21 cellular contexts compared by ENCODE assay signal in genomic region chr20:34532751-34533150, GRCh38.
"Had no signal": no experiment of that assay in that cellular context is flagged by ENCODE, and none has a peak within 500 bp of the region (broad histone marks: within the 10 kb centered on the region; RNA-seq: fewer than 3 reads in every experiment).

No MANE protein-coding gene starts in this region.

- H3K27ac ChIP-seq: lower lobe of right lung, SK-N-MC, stomach, thoracic aorta, upper lobe of right lung had no signal

- H3K9me3 Mint-ChIP-seq: activated CD4-positive, alpha-beta memory T cell treated with anti-CD3 and anti-CD28 coated beads for 36 hours; activated naive CD4-positive, alpha-beta T cell treated with anti-CD3 and anti-CD28 coated beads, Interleukin-2, amount 50 U/mL, for 24 hours; naive B cell; stimulated activated effector memory CD8-positive, alpha-beta T cell treated with anti-CD3 and anti-CD28 coated beads, Interleukin-12 subunit alpha, Interleukin-12 subunit beta, amount 100 ng/mL, for 72 hours had no signal

- H3K9me3 ChIP-seq: lower lobe of right lung, mucosa of descending colon, stomach, thoracic aorta, upper lobe of right lung had no signal

- DNase-seq: activated CD4-positive, alpha-beta memory T cell treated with anti-CD3 and anti-CD28 coated beads for 36 hours; activated CD4-positive, alpha-beta T cell treated with anti-CD3 and anti-CD28 coated beads for 48 hours; activated gamma-delta T cell treated with Interleukin-2 at 50 U/mL for 16 hours; effector CD4-positive, alpha-beta T cell; foreskin fibroblast; kidney; lower lobe of right lung; mesendoderm; naive B cell; posterior cingulate gyrus; retina; stimulated activated CD4-positive, alpha-beta T cell treated with anti-CD3 and anti-CD28 coated beads, Interleukin-1b, Interleukin-23, amount 100 ng/mL, for 48 hours; stomach; SW 1271; T-helper 17 cell had no signal

- H3K4me3 ChIP-seq: lower lobe of right lung, mucosa of descending colon, SK-N-MC, stomach, thoracic aorta, upper lobe of right lung had no signal

- H3K27me3 Mint-ChIP-seq: activated CD4-positive, alpha-beta memory T cell treated with anti-CD3 and anti-CD28 coated beads for 36 hours; activated naive CD4-positive, alpha-beta T cell treated with anti-CD3 and anti-CD28 coated beads, Interleukin-2, amount 50 U/mL, for 24 hours; naive B cell; T-helper 17 cell had no signal

- H3K27me3 ChIP-seq: stomach, upper lobe of right lung had no signal

- ATAC-seq: lower lobe of right lung; mucosa of descending colon; stimulated activated effector memory CD8-positive, alpha-beta T cell treated with anti-CD3 and anti-CD28 coated beads, Interleukin-12 subunit alpha, Interleukin-12 subunit beta, amount 100 ng/mL, for 72 hours; T-helper 17 cell; upper lobe of right lung had no signal

- H3K27ac Mint-ChIP-seq: activated CD4-positive, alpha-beta memory T cell treated with anti-CD3 and anti-CD28 coated beads for 36 hours; activated naive CD4-positive, alpha-beta T cell treated with anti-CD3 and anti-CD28 coated beads, Interleukin-2, amount 50 U/mL, for 24 hours; stimulated activated effector memory CD8-positive, alpha-beta T cell treated with anti-CD3 and anti-CD28 coated beads, Interleukin-12 subunit alpha, Interleukin-12 subunit beta, amount 100 ng/mL, for 72 hours had no signal

- H3K4me3 Mint-ChIP-seq: activated CD4-positive, alpha-beta memory T cell treated with anti-CD3 and anti-CD28 coated beads for 36 hours; activated naive CD4-positive, alpha-beta T cell treated with anti-CD3 and anti-CD28 coated beads, Interleukin-2, amount 50 U/mL, for 24 hours; naive B cell; stimulated activated effector memory CD8-positive, alpha-beta T cell treated with anti-CD3 and anti-CD28 coated beads, Interleukin-12 subunit alpha, Interleukin-12 subunit beta, amount 100 ng/mL, for 72 hours; T-helper 17 cell had no signal
